In genomic region chr16:81921873-81922584, GRCh38 we compare ENCODE assay signal across 22 cellular contexts.
DNase-seq lines count a peak whose midpoint lies in the region; ATAC-seq and TF ChIP-seq lines count a peak whose summit lies in the region.
"Had no signal": no experiment of that assay in that cellular context is flagged by ENCODE, and none has a peak within 500 bp of the region (broad histone marks: within the 10 kb centered on the region; RNA-seq: fewer than 3 reads in every experiment).

No MANE protein-coding gene starts in this region.

- ATAC-seq in omental fat pad (ENCODE audit: low FRiP score), result peak; percentile 29
- no peak for ATAC-seq in stimulated activated naive B cell treated with anti-CD40 and anti-IgM and Interleukin-4, amounts not matched to agents 10 μg/mL and 1 μg/mL and 100 μg/mL, for 72 hours (replicated peaks)
- ATAC-seq in GM23338, result no peak
- ATAC-seq: CD8-positive, alpha-beta T cell; GM12878 had no signal

- H3K27ac ChIP-seq in mammary epithelial cell (ENCODE audit: insufficient read depth, low read depth, low read length) (peak overlapping the region; percentile 49), GM23338 (ENCODE audit: low read depth) (no peak overlapping the region)
- H3K27ac ChIP-seq: 22Rv1, BLaER1, C4-2B had no signal

- H4K20me1 ChIP-seq in mammary epithelial cell (ENCODE audit: insufficient read depth, low read length) (no peaks in the 10 kb centered on the region), GM23338 (replicated peaks; ENCODE audit: insufficient read depth) (no peaks in the 10 kb centered on the region)
- H4K20me1 ChIP-seq: BLaER1 had no signal

- no peak overlapping the region for H3K4me3 ChIP-seq in mammary epithelial cell (replicated peaks in 1 of 3; ENCODE audit: insufficient read depth in 1 of 3, low read depth in 2 of 3, low read length in 3 of 3)
- H3K4me3 ChIP-seq in GM23338, result no peak overlapping the region
- H3K4me3 ChIP-seq: BLaER1, GM12878 had no signal

- H3F3A ChIP-seq in GM23338 (replicated peaks; ENCODE audit: low read depth), result no peaks in the 10 kb centered on the region

- no peaks in the 10 kb centered on the region for H3K36me3 ChIP-seq in mammary epithelial cell (ENCODE audit: insufficient read depth, low read length)
- no peaks in the 10 kb centered on the region for H3K36me3 ChIP-seq in GM23338 (ENCODE audit: insufficient read depth)

- no peaks in the 10 kb centered on the region for H3K27me3 ChIP-seq in mammary epithelial cell (ENCODE audit: insufficient read depth, low read length)
- H3K27me3 ChIP-seq in GM23338 (ENCODE audit: insufficient read depth), result no peaks in the 10 kb centered on the region
- H3K27me3 ChIP-seq: BLaER1 had no signal

- H3K9ac ChIP-seq in mammary epithelial cell (ENCODE audit: insufficient read depth, low read length), result no peak overlapping the region
- H3K9ac ChIP-seq: BLaER1 had no signal

- peak overlapping the region; percentile 19 for H2AFZ ChIP-seq in mammary epithelial cell (ENCODE audit: low read depth, low read length)
- H2AFZ ChIP-seq in GM23338, result no peak overlapping the region

- no peak for TF ChIP-seq CTCF in mammary epithelial cell (conservative IDR thresholded peaks at IDR 0.05 in 1 of 2, IDR thresholded peaks at IDR 0.05 in 1 of 2; ENCODE audit: extremely low read depth in 1 of 2, insufficient read depth in 1 of 2, low read depth in 1 of 2, low read length in 2 of 2)
- no peak for TF ChIP-seq CTCF in MCF 10A (IDR thresholded peaks at IDR 0.05; ENCODE audit: unreplicated experiment)
- no peak for TF ChIP-seq CTCF in omental fat pad (IDR thresholded peaks at IDR 0.05)
- no peak for TF ChIP-seq CTCF in GM23338 (conservative IDR thresholded peaks at IDR 0.05; ENCODE audit: low read depth in 2 of 2)

- WGBS in mammary epithelial cell (ENCODE audit: low coverage, missing lambda C conversion rate), result 95% methylated on average over 5 of the region's 5 CpGs

- H3K4me1 Mint-ChIP-seq in MCF 10A (ENCODE audit: insufficient read depth, unreplicated experiment) (no peaks in the 10 kb centered on the region), GM23338 (no peaks in the 10 kb centered on the region)
- peaks cover 16 to 29% of the 10 kb centered on the region in 2 donors for H3K4me1 Mint-ChIP-seq in stimulated activated naive B cell treated with anti-CD40 and anti-IgM and Interleukin-4, amounts not matched to agents 10 μg/mL and 1 μg/mL and 100 μg/mL, for 72 hours
- H3K4me1 Mint-ChIP-seq in activated naive CD8-positive, alpha-beta T cell treated with anti-CD3 and anti-CD28 coated beads for 36 hours, result no peaks in the 10 kb centered on the region
- H3K4me1 Mint-ChIP-seq: CD4-positive, CD25-positive, alpha-beta regulatory T cell had no signal

- no peaks in the 10 kb centered on the region; the same call in 1 of the 2 replicates for H3K9me2 ChIP-seq in GM23338 (ENCODE audit: insufficient read depth)

- no peaks in the 10 kb centered on the region for H3K9me3 ChIP-seq in mammary epithelial cell (replicated peaks; ENCODE audit: insufficient read depth, low read length)
- H3K9me3 ChIP-seq: BLaER1, Caco-2 had no signal

- H3K9me3 Mint-ChIP-seq in MCF 10A (ENCODE audit: unreplicated experiment), result no peaks in the 10 kb centered on the region
- H3K9me3 Mint-ChIP-seq in stimulated activated naive B cell treated with anti-CD40 and anti-IgM and Interleukin-4, amounts not matched to agents 10 μg/mL and 1 μg/mL and 100 μg/mL, for 72 hours, result peaks cover 0 to 2% of the 10 kb centered on the region in 2 donors
- no peaks in the 10 kb centered on the region; the same call in 2 of the 3 replicates for H3K9me3 Mint-ChIP-seq in GM23338
- H3K9me3 Mint-ChIP-seq in activated naive CD8-positive, alpha-beta T cell treated with anti-CD3 and anti-CD28 coated beads for 36 hours, result no peaks in the 10 kb centered on the region
- H3K9me3 Mint-ChIP-seq: CD8-positive, alpha-beta T cell had no signal

- intact Hi-C loops in mammary epithelial cell (cut with micrococcal nuclease) (no loop called here), MCF 10A (cut with micrococcal nuclease) (no loop called here)

- dilution Hi-C loops in mammary epithelial cell (cut with HindIII; ENCODE audit: low sequenced_read_pairs), result no loop called here

- DNase-seq in mammary epithelial cell, result no peak
- DNase-seq in MCF 10A (ENCODE audit: unreplicated experiment), result no peak
- DNase-seq in dermis blood vessel endothelial cell, result peak; percentile 66
- no peak for DNase-seq in omental fat pad (ENCODE audit: low spot score)
- DNase-seq in stimulated activated naive B cell treated with anti-CD40 and anti-IgM and Interleukin-4, amounts not matched to agents 10 μg/mL and 1 μg/mL and 100 μg/mL, for 72 hours, result no peak
- DNase-seq in activated CD4-positive, alpha-beta T cell treated with anti-CD3 and anti-CD28 coated beads for 4 hours, result no peak
- no peak for DNase-seq in GM23338 (ENCODE audit: low spot score)
- no peak for DNase-seq in activated naive CD8-positive, alpha-beta T cell treated with anti-CD3 and anti-CD28 coated beads for 36 hours
- DNase-seq: CD4-positive, CD25-positive, alpha-beta regulatory T cell; CD8-positive, alpha-beta T cell; DMS153; EL; GDM1; GOT3; H7; HCEC 1CT had no signal

- POLR2A ChIA-PET in MCF 10A (lab: Yijun Ruan, JAX), result no interaction called here

- no peak overlapping the region for H3K4me2 ChIP-seq in mammary epithelial cell (ENCODE audit: insufficient read depth, low read depth, low read length)
- H3K4me2 ChIP-seq in GM23338, result no peak overlapping the region
- H3K4me2 ChIP-seq: BLaER1 had no signal

- H3K27ac Mint-ChIP-seq in MCF 10A (ENCODE audit: low read depth, unreplicated experiment), result no peak overlapping the region
- H3K27ac Mint-ChIP-seq in stimulated activated naive B cell treated with anti-CD40 and anti-IgM and Interleukin-4, amounts not matched to agents 10 μg/mL and 1 μg/mL and 100 μg/mL, for 72 hours, result peak overlapping the region; percentile 42
- H3K27ac Mint-ChIP-seq in GM23338, result no peak overlapping the region
- H3K27ac Mint-ChIP-seq in activated naive CD8-positive, alpha-beta T cell treated with anti-CD3 and anti-CD28 coated beads for 36 hours, result no peak overlapping the region
- H3K27ac Mint-ChIP-seq: B cell; CD4-positive, CD25-positive, alpha-beta regulatory T cell; CD8-positive, alpha-beta T cell had no signal

- H3K4me1 ChIP-seq in mammary epithelial cell (ENCODE audit: insufficient read depth, low read length) (peaks cover 21% of the 10 kb centered on the region), GM23338 (ENCODE audit: insufficient read depth) (no peaks in the 10 kb centered on the region)
- H3K4me1 ChIP-seq: BLaER1, Caco-2 had no signal

- H3K27me3 Mint-ChIP-seq in MCF 10A (ENCODE audit: insufficient read depth, unreplicated experiment) (no peaks in the 10 kb centered on the region), GM23338 (ENCODE audit: insufficient read depth, low read depth, poor library complexity) (no peaks in the 10 kb centered on the region)
- no peaks in the 10 kb centered on the region for H3K27me3 Mint-ChIP-seq in stimulated activated naive B cell treated with anti-CD40 and anti-IgM and Interleukin-4, amounts not matched to agents 10 μg/mL and 1 μg/mL and 100 μg/mL, for 72 hours
- H3K27me3 Mint-ChIP-seq in activated naive CD8-positive, alpha-beta T cell treated with anti-CD3 and anti-CD28 coated beads for 36 hours, result peaks cover under 1% of the 10 kb centered on the region
- H3K27me3 Mint-ChIP-seq: B cell; CD4-positive, CD25-positive, alpha-beta regulatory T cell had no signal

- no peak overlapping the region for H3K4me3 Mint-ChIP-seq in MCF 10A (ENCODE audit: unreplicated experiment)
- no peak overlapping the region for H3K4me3 Mint-ChIP-seq in stimulated activated naive B cell treated with anti-CD40 and anti-IgM and Interleukin-4, amounts not matched to agents 10 μg/mL and 1 μg/mL and 100 μg/mL, for 72 hours
- no peak overlapping the region for H3K4me3 Mint-ChIP-seq in GM23338
- H3K4me3 Mint-ChIP-seq in activated naive CD8-positive, alpha-beta T cell treated with anti-CD3 and anti-CD28 coated beads for 36 hours, result no peak overlapping the region
- H3K4me3 Mint-ChIP-seq: B cell; CD8-positive, alpha-beta T cell had no signal

- H3K79me2 ChIP-seq in mammary epithelial cell (ENCODE audit: insufficient read depth, low read length), result no peaks in the 10 kb centered on the region
- no peaks in the 10 kb centered on the region for H3K79me2 ChIP-seq in GM23338 (replicated peaks; ENCODE audit: insufficient read depth)

- H3K36me3 Mint-ChIP-seq in MCF 10A (ENCODE audit: insufficient read depth, unreplicated experiment), result no peaks in the 10 kb centered on the region
- peaks cover 55 to 68% of the 10 kb centered on the region in 2 donors for H3K36me3 Mint-ChIP-seq in stimulated activated naive B cell treated with anti-CD40 and anti-IgM and Interleukin-4, amounts not matched to agents 10 μg/mL and 1 μg/mL and 100 μg/mL, for 72 hours
- no peaks in the 10 kb centered on the region for H3K36me3 Mint-ChIP-seq in GM23338 (ENCODE audit: low read depth)
- H3K36me3 Mint-ChIP-seq in activated naive CD8-positive, alpha-beta T cell treated with anti-CD3 and anti-CD28 coated beads for 36 hours, result no peaks in the 10 kb centered on the region
- H3K36me3 Mint-ChIP-seq: CD4-positive, CD25-positive, alpha-beta regulatory T cell; CD8-positive, alpha-beta T cell had no signal

- BruUV-seq in mammary epithelial cell (replicated peaks; lab: Mats Ljungman, UMichigan) (no TSS peak), MCF 10A (replicated peaks; lab: Mats Ljungman, UMichigan) (no TSS peak)

- CTCF ChIA-PET in mammary epithelial cell (lab: Charles Lee; ENCODE audit: low non-redundant PET) (no interaction called here), MCF 10A (lab: Yijun Ruan, JAX) (interaction anchor here (0.9 to 1.1 kb wide), 2 partner anchors 18 to 309 kb away, joined by 3 to 5 read pairs; no protein-coding TSS in a partner anchor)

- in situ Hi-C loops in mammary epithelial cell (cut with MboI; ENCODE audit: low sequenced_read_pairs in 2 of 2), result no loop called here
